Comparison of ENCODE assay signal across 1 cellular context in genomic region chr9:33453999-33454660, GRCh38.
TF ChIP-seq lines count a peak whose summit lies in the region.

No MANE protein-coding gene starts in this region.

TF ChIP-seq in HCT116, 20 proteins besides CTCF, POLR2A, EP300 and RAD21:
- TF ChIP-seq REST (IDR thresholded peaks at IDR 0.05; ENCODE audit: low read depth): no peak
- TF ChIP-seq TCF7L2 (IDR thresholded peaks at IDR 0.05; ENCODE audit: borderline replicate concordance, extremely low read depth, insufficient read depth, insufficient read length): no peak
- no peak for TF ChIP-seq ZNF274 (IDR thresholded peaks at IDR 0.05; ENCODE audit: low read depth, low read length)
- TF ChIP-seq FOSL1 (IDR thresholded peaks at IDR 0.05; ENCODE audit: low read depth): no peak
- no peak for TF ChIP-seq SIN3A (IDR thresholded peaks at IDR 0.05; ENCODE audit: low read depth)
- TF ChIP-seq CEBPB (IDR thresholded peaks at IDR 0.05; ENCODE audit: low read depth): no peak
- no peak for TF ChIP-seq ATF3 (IDR thresholded peaks at IDR 0.05)
- TF ChIP-seq POLR2AphosphoS5 (IDR thresholded peaks at IDR 0.05; ENCODE audit: low read depth, low read length): no peak
- TF ChIP-seq MAX (IDR thresholded peaks at IDR 0.05): no peak
- no peak for TF ChIP-seq JUND (IDR thresholded peaks at IDR 0.05)
- TF ChIP-seq ZFX (IDR thresholded peaks at IDR 0.05): no peak
- no peak for TF ChIP-seq EZH2 (IDR thresholded peaks at IDR 0.05)
- no peak for TF ChIP-seq EGR1 (IDR thresholded peaks at IDR 0.05; ENCODE audit: low read depth)
